In genomic region chr11:47501095-47501494, GRCh38 we compare ENCODE assay signal across 20 cellular contexts. TPM values are rescaled to one million over a fixed set of nuclear protein-coding genes. Genes with fewer than 3 reads are reported as not detected.
DNase-seq lines count a peak whose midpoint lies in the region; ATAC-seq, FAIRE-seq and TF ChIP-seq lines count a peak whose summit lies in the region.
"Had no signal": no experiment of that assay in that cellular context is flagged by ENCODE, and none has a peak within 500 bp of the region (broad histone marks: within the 10 kb centered on the region; RNA-seq: fewer than 3 reads in every experiment).

No MANE protein-coding gene starts in this region.

- peaks cover 99% of the 10 kb centered on the region for H3K79me2 ChIP-seq in K562 (ENCODE audit: control insufficient read depth, insufficient read depth, low read length)

- no peak for TF ChIP-seq POLR2A in K562 (conservative IDR thresholded peaks at IDR 0.05)
- TF ChIP-seq POLR2A in spleen (IDR thresholded peaks at IDR 0.05) = no peak

- TF ChIP-seq RAD21 in K562 (CRISPR knock-in tag; conservative IDR thresholded peaks at IDR 0.05 in 1 of 2, IDR thresholded peaks at IDR 0.05 in 1 of 2) = no peak

- H3K27ac ChIP-seq in K562 (ENCODE audit: extremely low read depth, low read depth, low read length) (no peak overlapping the region), subcutaneous abdominal adipose tissue (ENCODE audit: low read depth, low read length) (peak overlapping the region; percentile 21), spleen (peak overlapping the region in 2 of 8 donors; percentile 34 to 64)
- H3K27ac ChIP-seq: esophagus squamous epithelium had no signal

- POLR2A ChIA-PET in activated CD8-positive, alpha-beta T cell treated with anti-CD3 and anti-CD28 coated beads for 36 hours (lab: Charles Lee) = interaction anchor here (1.3 to 1.5 kb wide), 2 partner anchors 8 to 35 kb away, joined by 3 to 5 read pairs; no protein-coding TSS in a partner anchor
- POLR2A ChIA-PET in activated CD8-positive, alpha-beta T cell treated with anti-CD3 and anti-CD28 coated beads, Interleukin-2, amount 10 ng/mL, durations not matched to agents 7 days and 5 days (lab: Charles Lee) = interaction anchor here (0.7 kb wide), 1 partner anchor 10 kb away, joined by 3 read pairs; no protein-coding TSS in a partner anchor
- POLR2A ChIA-PET in K562 (lab: Yijun Ruan, JAX) = interaction anchor here (0.6 to 4.1 kb wide), 6 partner anchors 9 to 99 kb away, joined by 3 to 14 read pairs (median 4); no protein-coding TSS in a partner anchor

- peaks cover 41% of the 10 kb centered on the region for H3K4me1 Mint-ChIP-seq in activated CD8-positive, alpha-beta T cell treated with anti-CD3 and anti-CD28 coated beads for 36 hours (ENCODE audit: low read depth)
- H3K4me1 Mint-ChIP-seq in activated CD8-positive, alpha-beta T cell treated with anti-CD3 and anti-CD28 coated beads, Interleukin-2, amount 10 ng/mL, durations not matched to agents 7 days and 5 days (ENCODE audit: low read depth) = peaks cover 13% of the 10 kb centered on the region
- H3K4me1 Mint-ChIP-seq in mesothelial cell of epicardium = peaks cover 13% of the 10 kb centered on the region

- no peak overlapping the region for H3K4me3 ChIP-seq in K562
- no peak overlapping the region for H3K4me3 ChIP-seq in subcutaneous abdominal adipose tissue (ENCODE audit: low read depth in 1 of 5, low read length in 5 of 5)
- H3K4me3 ChIP-seq in spleen = no peak overlapping the region
- H3K4me3 ChIP-seq: esophagus squamous epithelium had no signal

- peak overlapping the region; percentile 43 for H3K27ac Mint-ChIP-seq in activated CD8-positive, alpha-beta T cell treated with anti-CD3 and anti-CD28 coated beads for 36 hours
- H3K27ac Mint-ChIP-seq in activated CD8-positive, alpha-beta T cell treated with anti-CD3 and anti-CD28 coated beads, Interleukin-2, amount 10 ng/mL, durations not matched to agents 7 days and 5 days = no peak overlapping the region
- H3K27ac Mint-ChIP-seq in mesothelial cell of epicardium = peak overlapping the region; percentile 9
- H3K27ac Mint-ChIP-seq: activated naive CD4-positive, alpha-beta T cell treated with anti-CD3 and anti-CD28 coated beads, Interleukin-2, amount 50 U/mL, for 24 hours; activated T-helper 1 cell treated with anti-CD3 and anti-CD28 coated beads, Interleukin-12 subunit alpha, Interleukin-12 subunit beta, Interleukin-2, Interleukin-4 antibody, amounts not matched to agents 30 ng/mL and 10 ng/mL and 1 ng/mL, durations not matched to agents 14 hours and 24 hours and 36 hours had no signal

- no peak for FAIRE-seq in K562 (lab: Jason Lieb, UNC)

- CTCF ChIA-PET in activated CD8-positive, alpha-beta T cell treated with anti-CD3 and anti-CD28 coated beads for 36 hours (lab: Charles Lee) = interaction anchor here (0.7 to 1.0 kb wide), 5 partner anchors 9 to 127 kb away, joined by 3 read pairs; partner anchors contain the start of gene CELF1
- CTCF ChIA-PET in activated CD8-positive, alpha-beta T cell treated with anti-CD3 and anti-CD28 coated beads, Interleukin-2, amount 10 ng/mL, durations not matched to agents 7 days and 5 days (lab: Charles Lee) = interaction anchor here (1.7 kb wide), 1 partner anchor 10 kb away, joined by 5 read pairs; no protein-coding TSS in a partner anchor
- CTCF ChIA-PET in K562 (lab: Yijun Ruan, JAX; ENCODE audit: low intra/inter-chr PET ratio) = interaction anchor here (0.6 kb wide), 1 partner anchor 96 kb away, joined by 4 read pairs; no protein-coding TSS in a partner anchor

- H3K36me3 Mint-ChIP-seq in activated CD8-positive, alpha-beta T cell treated with anti-CD3 and anti-CD28 coated beads for 36 hours (ENCODE audit: low read depth) = peaks cover 26% of the 10 kb centered on the region
- H3K36me3 Mint-ChIP-seq in activated CD8-positive, alpha-beta T cell treated with anti-CD3 and anti-CD28 coated beads, Interleukin-2, amount 10 ng/mL, durations not matched to agents 7 days and 5 days (ENCODE audit: low read depth) = peaks cover 34% of the 10 kb centered on the region
- H3K36me3 Mint-ChIP-seq in mesothelial cell of epicardium = no peaks in the 10 kb centered on the region

- no peak overlapping the region for H3K4me2 ChIP-seq in K562 (ENCODE audit: insufficient read depth, low read length)

- no peak overlapping the region for H2AFZ ChIP-seq in K562 (ENCODE audit: low read depth, low read length)

- BruUV-seq in K562 (replicated peaks; lab: Mats Ljungman, UMichigan) = no TSS peak

- in situ Hi-C loops in K562 (cut with MboI) = no loop called here

- H3K4me3 Mint-ChIP-seq in activated CD8-positive, alpha-beta T cell treated with anti-CD3 and anti-CD28 coated beads for 36 hours = no peak overlapping the region
- no peak overlapping the region for H3K4me3 Mint-ChIP-seq in activated CD8-positive, alpha-beta T cell treated with anti-CD3 and anti-CD28 coated beads, Interleukin-2, amount 10 ng/mL, durations not matched to agents 7 days and 5 days
- H3K4me3 Mint-ChIP-seq in mesothelial cell of epicardium = no peak overlapping the region
- H3K4me3 Mint-ChIP-seq: activated naive CD4-positive, alpha-beta T cell treated with anti-CD3 and anti-CD28 coated beads, Interleukin-2, amount 50 U/mL, for 24 hours; activated T-helper 1 cell treated with anti-CD3 and anti-CD28 coated beads, Interleukin-12 subunit alpha, Interleukin-12 subunit beta, Interleukin-2, Interleukin-4 antibody, amounts not matched to agents 30 ng/mL and 10 ng/mL and 1 ng/mL, durations not matched to agents 14 hours and 24 hours and 36 hours had no signal

- H3K9me1 ChIP-seq in K562 (ENCODE audit: control insufficient read depth, insufficient read depth, low read length) = peaks cover 4% of the 10 kb centered on the region

- 66% methylated on average over 5 of the region's 5 CpGs for WGBS in K562 (ENCODE audit: insufficient coverage, low coverage, missing lambda C conversion rate)
- 86 to 98% (median 93%) methylated on average over 5 of the region's 5 CpGs for WGBS in spleen, 5 donors

- H3K36me3 ChIP-seq in K562 (ENCODE audit: control insufficient read depth, insufficient read depth, low read length) = peaks cover 59% of the 10 kb centered on the region
- peaks cover 0 to 5% (median 3%) of the 10 kb centered on the region in 5 donors for H3K36me3 ChIP-seq in subcutaneous abdominal adipose tissue (ENCODE audit: control insufficient read depth in 5 of 5, insufficient read depth in 5 of 5, low read length in 5 of 5)
- H3K36me3 ChIP-seq in spleen = peaks cover 0 to 35% (median 5%) of the 10 kb centered on the region in 6 donors

- no peaks in the 10 kb centered on the region for H3K9me3 Mint-ChIP-seq in activated CD8-positive, alpha-beta T cell treated with anti-CD3 and anti-CD28 coated beads for 36 hours
- no peaks in the 10 kb centered on the region for H3K9me3 Mint-ChIP-seq in activated CD8-positive, alpha-beta T cell treated with anti-CD3 and anti-CD28 coated beads, Interleukin-2, amount 10 ng/mL, durations not matched to agents 7 days and 5 days (ENCODE audit: insufficient read depth)
- no peaks in the 10 kb centered on the region for H3K9me3 Mint-ChIP-seq in mesothelial cell of epicardium
- H3K9me3 Mint-ChIP-seq: activated naive CD4-positive, alpha-beta T cell treated with anti-CD3 and anti-CD28 coated beads, Interleukin-2, amount 50 U/mL, for 24 hours; activated T-helper 1 cell treated with anti-CD3 and anti-CD28 coated beads, Interleukin-12 subunit alpha, Interleukin-12 subunit beta, Interleukin-2, Interleukin-4 antibody, amounts not matched to agents 30 ng/mL and 10 ng/mL and 1 ng/mL, durations not matched to agents 14 hours and 24 hours and 36 hours had no signal

- intact Hi-C loops in activated CD8-positive, alpha-beta T cell treated with anti-CD3 and anti-CD28 coated beads for 36 hours (cut with micrococcal nuclease) = no loop called here
- intact Hi-C loops in K562 (cut with micrococcal nuclease) = no loop called here
- intact Hi-C loops in spleen (cut with DNase I; ENCODE audit: low total_unique reads) = no loop called here

- H3K9me3 ChIP-seq in K562 (replicated peaks; ENCODE audit: control insufficient read depth, insufficient read depth, low read depth, low read length) (no peaks in the 10 kb centered on the region), subcutaneous abdominal adipose tissue (ENCODE audit: control insufficient read depth in 5 of 5, low read length in 5 of 5) (no peaks in the 10 kb centered on the region), spleen (no peaks in the 10 kb centered on the region)
- H3K9me3 ChIP-seq: esophagus squamous epithelium had no signal

- H3K9ac ChIP-seq in K562 (ENCODE audit: insufficient read depth in 1 of 2, low read depth in 2 of 2, low read length in 2 of 2) (no peak overlapping the region), subcutaneous abdominal adipose tissue (ENCODE audit: low read length in 5 of 5) (no peak overlapping the region)

- no peak for DNase-seq in activated CD8-positive, alpha-beta T cell treated with anti-CD3 and anti-CD28 coated beads for 36 hours
- DNase-seq in activated CD8-positive, alpha-beta T cell treated with anti-CD3 and anti-CD28 coated beads, Interleukin-2, amount 10 ng/mL, durations not matched to agents 7 days and 5 days = no peak
- DNase-seq in K562 (ENCODE audit: extremely low read depth in 1 of 4, low spot score in 3 of 4) = no peak
- no peak for DNase-seq in mesothelial cell of epicardium (ENCODE audit: low spot score in 2 of 2, unreplicated experiment in 2 of 2)
- DNase-seq in spleen = no peak
- no peak for DNase-seq in COLO829 (ENCODE audit: low spot score)
- DNase-seq: 8988T; activated CD8-positive, alpha-beta memory T cell treated with anti-CD3 and anti-CD28 coated beads for 24 hours; AML-193; effector CD8-positive, alpha-beta T cell; esophagus squamous epithelium; GOT3; NCI-H2081 treated with DMSO at 0.1 percent for 48 hours; NCI-H446; stimulated activated naive CD4-positive, alpha-beta T cell treated with Interleukin-2 at 50 U/mL for 16 hours had no signal

- H3K27me3 ChIP-seq in K562 (ENCODE audit: control insufficient read depth in 2 of 2, insufficient read depth in 2 of 2, low read length in 2 of 2) (no peaks in the 10 kb centered on the region), subcutaneous abdominal adipose tissue (ENCODE audit: control insufficient read depth in 5 of 5, insufficient read depth in 4 of 5, low read length in 5 of 5) (no peaks in the 10 kb centered on the region), spleen (replicated peaks in 1 of 7) (no peaks in the 10 kb centered on the region)
- H3K27me3 ChIP-seq: esophagus squamous epithelium had no signal

- H3K4me1 ChIP-seq in K562 (replicated peaks in 1 of 2; ENCODE audit: control insufficient read depth in 2 of 2, insufficient read depth in 2 of 2, low read length in 2 of 2) = peaks cover 6 to 10% of the 10 kb centered on the region in 2 experiments; a peak in 4 of 5 replicates
- H3K4me1 ChIP-seq in subcutaneous abdominal adipose tissue (ENCODE audit: control insufficient read depth in 5 of 5, insufficient read depth in 5 of 5, low read length in 5 of 5) = peaks cover 3 to 37% (median 34%) of the 10 kb centered on the region in 5 donors
- H3K4me1 ChIP-seq in spleen = peaks cover 22 to 100% (median 54%) of the 10 kb centered on the region in 6 donors

- no peak for ATAC-seq in activated CD8-positive, alpha-beta T cell treated with anti-CD3 and anti-CD28 coated beads for 36 hours
- no peak for ATAC-seq in activated CD8-positive, alpha-beta T cell treated with anti-CD3 and anti-CD28 coated beads, Interleukin-2, amount 10 ng/mL, durations not matched to agents 7 days and 5 days
- peak; percentile 26; the same call in 2 of the 3 replicates for ATAC-seq in K562
- ATAC-seq in GM21825 (IDR thresholded peaks at IDR 0.05; ENCODE audit: unreplicated experiment) = no peak
- ATAC-seq: Right ventricle myocardium inferior had no signal

- H4K20me1 ChIP-seq in K562 (replicated peaks; ENCODE audit: control insufficient read depth, insufficient read depth, low read length) = peaks cover 19% of the 10 kb centered on the region

- no peaks in the 10 kb centered on the region for H3K27me3 Mint-ChIP-seq in activated CD8-positive, alpha-beta T cell treated with anti-CD3 and anti-CD28 coated beads for 36 hours
- H3K27me3 Mint-ChIP-seq in activated CD8-positive, alpha-beta T cell treated with anti-CD3 and anti-CD28 coated beads, Interleukin-2, amount 10 ng/mL, durations not matched to agents 7 days and 5 days (ENCODE audit: low read depth) = no peaks in the 10 kb centered on the region
- H3K27me3 Mint-ChIP-seq in mesothelial cell of epicardium (ENCODE audit: low read depth) = no peaks in the 10 kb centered on the region
- H3K27me3 Mint-ChIP-seq: activated naive CD4-positive, alpha-beta T cell treated with anti-CD3 and anti-CD28 coated beads, Interleukin-2, amount 50 U/mL, for 24 hours had no signal

- TF ChIP-seq EP300 in K562 (IDR thresholded peaks at IDR 0.05; ENCODE audit: low read length) = no peak

- TF ChIP-seq CTCF in activated CD8-positive, alpha-beta T cell treated with anti-CD3 and anti-CD28 coated beads for 36 hours (IDR thresholded peaks at IDR 0.05) = no peak
- TF ChIP-seq CTCF in K562 (IDR thresholded peaks at IDR 0.05 in 2 of 3, conservative IDR thresholded peaks at IDR 0.05 in 1 of 3; ENCODE audit: insufficient read depth in 2 of 3, low read depth in 1 of 3, low read length in 3 of 3) (no peak), mesothelial cell of epicardium (IDR thresholded peaks at IDR 0.05; ENCODE audit: unreplicated experiment) (no peak), spleen (IDR thresholded peaks at IDR 0.05 in 8 of 11, conservative IDR thresholded peaks at IDR 0.05 in 3 of 11) (no peak)

RNA-seq across cellular contexts. Expression of gene CELF1, which starts 51.8 kb away (rescaled TPM):
- total RNA-seq in activated CD8-positive, alpha-beta T cell treated with anti-CD3 and anti-CD28 coated beads for 36 hours = 100 to 1,000 TPM; 120 to 122 TPM
- total RNA-seq in activated CD8-positive, alpha-beta T cell treated with anti-CD3 and anti-CD28 coated beads, Interleukin-2, amount 10 ng/mL, durations not matched to agents 7 days and 5 days = 100 to 1,000 TPM; 104 to 111 TPM
- total RNA-seq in K562 (2011; cell fraction: chromatin; rRNA removed; ENCODE audit: low replicate concordance) = 291 and 350 TPM in 2 replicates
- total RNA-seq in K562 (2011; cell fraction: nucleolus; rRNA removed) = 140 and 172 TPM in 2 replicates
- 256 and 337 TPM in 2 replicates for total RNA-seq in K562 (2011; cell fraction: nucleoplasm; rRNA removed)
- total RNA-seq in K562 (2014; rRNA removed) (59.2 and 63.9 TPM in 2 replicates), K562 (2014; rRNA removed; fragmentation: Illumina TruSeq; extraction: Trizol) (77.4 and 79.1 TPM in 2 replicates), K562 (2015; rRNA removed; fragmentation: Illumina TruSeq; extraction: Trizol) (65.1 and 71.4 TPM in 2 replicates), K562 (2021) (102 and 111 TPM in 2 replicates), mesothelial cell of epicardium (119 to 123 TPM (median 120 TPM) in 3 replicates), spleen (100 to 1,000 TPM; 107 to 171 (median 122) TPM)
- polyA plus RNA-seq in K562 (2011; rRNA removed) (124 and 142 TPM in 2 replicates), K562 (2014; fragmentation: Illumina TruSeq; extraction: Trizol) (75.0 and 81.6 TPM in 2 replicates), K562 (2014; fragmentation: Nextera tagmentation; extraction: Ambion mirVana) (10 to 100 TPM; 11.3 to 21.6 TPM), K562 (2014; rRNA removed) (82.8 and 88.9 TPM in 2 replicates), spleen (10 to 100 TPM; 18.5 to 39.2 (median 30.9) TPM)
- polyA plus RNA-seq in K562 (2011; cell fraction: cytosol; rRNA removed) = 75.5 and 93.9 TPM in 2 replicates
- 276 and 281 TPM in 2 replicates for polyA plus RNA-seq in K562 (2011; cell fraction: nucleus; rRNA removed)
- 28.5 and 38.8 TPM in 2 replicates for polyA plus RNA-seq in K562 (2012)
- polyA minus RNA-seq in K562 (2011; rRNA and poly(A)+ RNA removed) = 138 and 183 TPM in 2 replicates
- polyA minus RNA-seq in K562 (2011; cell fraction: cytosol; rRNA and poly(A)+ RNA removed) = 71.5 and 87.3 TPM in 2 replicates
- 67.6 and 122 TPM in 2 replicates for polyA minus RNA-seq in K562 (2011; cell fraction: nucleus; rRNA and poly(A)+ RNA removed)

RNA-seq across cellular contexts. Expression of gene RAPSN, which starts 52.2 kb away (rescaled TPM):
- total RNA-seq in activated CD8-positive, alpha-beta T cell treated with anti-CD3 and anti-CD28 coated beads for 36 hours = under 1 TPM; 0.36 to 0.81 TPM
- total RNA-seq in activated CD8-positive, alpha-beta T cell treated with anti-CD3 and anti-CD28 coated beads, Interleukin-2, amount 10 ng/mL, durations not matched to agents 7 days and 5 days = 1 to 10 TPM in 1 of 2 experiments, under 1 TPM in 1; 0.45 to 1.2 TPM
- total RNA-seq in K562 (2011; cell fraction: chromatin; rRNA removed; ENCODE audit: low replicate concordance) = not detected in 2 replicates
- total RNA-seq in K562 (2011; cell fraction: nucleolus; rRNA removed) = not detected in 2 replicates
- not detected in 2 replicates for total RNA-seq in K562 (2011; cell fraction: nucleoplasm; rRNA removed)
- total RNA-seq in K562 (2014; rRNA removed) (not detected in 2 replicates), K562 (2014; rRNA removed; fragmentation: Illumina TruSeq; extraction: Trizol) (not detected in 2 replicates), K562 (2015; rRNA removed; fragmentation: Illumina TruSeq; extraction: Trizol) (0.11 TPM in 1 of 2 replicates, not detected in the other), K562 (2021) (0.13 TPM in 1 of 2 replicates, not detected in the other), mesothelial cell of epicardium (0.27 to 0.31 TPM (median 0.31 TPM) in 3 replicates), spleen (1 to 10 TPM in 3 of 7 donors, under 1 TPM in 2, not detected in 2; 0.42 to 1.6 (median 1.2) TPM)
- polyA plus RNA-seq in K562 (2011; rRNA removed) (0.06 TPM in 1 of 2 replicates, not detected in the other), K562 (2014; fragmentation: Illumina TruSeq; extraction: Trizol) (not detected in 2 replicates), K562 (2014; fragmentation: Nextera tagmentation; extraction: Ambion mirVana) (not detected), K562 (2014; rRNA removed) (not detected in 2 replicates), spleen (1 to 10 TPM in 1 of 3 donors, under 1 TPM in 2; 0.53 to 1.5 (median 0.74) TPM)
- 0.04 TPM in 1 of 2 replicates, not detected in the other for polyA plus RNA-seq in K562 (2011; cell fraction: cytosol; rRNA removed)
- not detected in 2 replicates for polyA plus RNA-seq in K562 (2011; cell fraction: nucleus; rRNA removed)
- polyA plus RNA-seq in K562 (2012) = 0.14 TPM in 1 of 2 replicates, not detected in the other
- polyA minus RNA-seq in K562 (2011; rRNA and poly(A)+ RNA removed) = not detected in 2 replicates
- not detected in 2 replicates for polyA minus RNA-seq in K562 (2011; cell fraction: cytosol; rRNA and poly(A)+ RNA removed)
- not detected in 2 replicates for polyA minus RNA-seq in K562 (2011; cell fraction: nucleus; rRNA and poly(A)+ RNA removed)
